ENCODE assay signal across 34 cellular contexts in the genomic region with DNA sequence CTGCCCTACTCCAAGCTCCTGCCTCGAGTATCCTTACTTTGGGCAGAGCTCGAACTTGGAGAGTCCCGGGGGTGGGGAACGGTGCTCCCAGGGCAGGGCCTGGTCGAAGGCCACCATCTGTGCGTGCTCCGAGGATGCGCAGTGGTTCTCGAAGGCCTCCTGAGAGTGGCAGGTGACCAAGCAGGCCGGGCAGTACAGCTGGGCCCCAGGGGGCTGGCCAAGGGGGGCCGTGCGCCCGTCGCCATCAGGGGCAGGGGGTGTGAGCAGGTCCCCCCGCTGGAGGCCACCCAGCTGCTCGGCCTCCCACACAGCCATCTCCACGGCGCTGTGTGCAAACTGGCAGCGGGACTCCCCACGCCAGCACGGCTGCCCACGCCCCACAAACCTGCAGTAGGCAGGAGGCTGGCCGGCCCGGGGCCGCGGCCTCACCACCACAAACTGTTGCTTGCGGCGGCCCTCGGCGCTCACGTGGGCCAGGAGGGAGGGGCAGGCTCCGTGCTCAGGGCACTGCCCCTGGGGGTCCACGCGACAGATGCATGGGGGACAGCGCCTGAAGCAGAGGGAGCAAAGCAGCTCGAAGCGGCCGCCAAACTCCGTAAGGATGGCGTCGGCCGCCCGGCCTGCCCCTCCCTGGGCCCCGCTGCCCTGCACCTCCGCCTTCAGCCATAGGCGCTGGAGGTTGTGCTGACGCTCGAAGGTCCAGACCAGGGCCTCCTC. TPM values are rescaled to one million over a fixed set of nuclear protein-coding genes. Genes with fewer than 3 reads are reported as not detected.
DNase-seq lines count a peak whose midpoint lies in the region; ATAC-seq, FAIRE-seq and TF ChIP-seq lines count a peak whose summit lies in the region.
"Had no signal": no experiment of that assay in that cellular context is flagged by ENCODE, and none has a peak within 500 bp of the region (broad histone marks: within the 10 kb centered on the region; RNA-seq: fewer than 3 reads in every experiment).

No MANE protein-coding gene starts in this region.

- no peak for ATAC-seq in HCT116
- no peak for ATAC-seq in RWPE2 (ENCODE audit: low read depth)
- ATAC-seq in GM19328 (IDR thresholded peaks at IDR 0.05; ENCODE audit: unreplicated experiment) = no peak
- ATAC-seq: CD8-positive, alpha-beta T cell had no signal

- DNase-seq in HCT116 (ENCODE audit: low read depth, low spot score) = no peak
- DNase-seq in RWPE2 (ENCODE audit: low spot score) = peak; percentile 83
- peak; percentile 69 for DNase-seq in kidney
- DNase-seq in NCI-H82 treated with DMSO at 0.1 percent for 48 hours (lab: John Stamatoyannopoulos, UW; ENCODE audit: unreplicated experiment) = no peak
- DNase-seq in superior temporal gyrus (ENCODE audit: extremely low spot score) = no peak
- DNase-seq: DMS 273 treated with DMSO at 0.1 percent for 48 hours; DMS79; EL; GDM1; GOT3; KG1; NCI-H1417; NCI-H1694 treated with DMSO at 0.1 percent for 48 hours; NCI-H2081; NCI-H2171; NCI-H345; NCI-H524; NCI-H748 treated with DMSO at 0.1 percent for 48 hours; NK-92 treated with Interleukin-12 subunit alpha and Interleukin-12 subunit beta, amount 100 ng/mL, for 24 hours; PC-9; SIG-M5 had no signal

- H3K9me3 ChIP-seq in HCT116 (ENCODE audit: control insufficient read depth in 1 of 2, insufficient read depth in 1 of 2, low read depth in 1 of 2, low read length in 2 of 2) = no peaks in the 10 kb centered on the region
- H3K9me3 ChIP-seq in RWPE2 (ENCODE audit: severe bottlenecking) = no peaks in the 10 kb centered on the region
- H3K9me3 ChIP-seq in kidney (ENCODE audit: control insufficient read depth in 1 of 2, low read length in 2 of 2) = no peaks in the 10 kb centered on the region
- H3K9me3 ChIP-seq: A549, Caco-2, HAP-1, MG63 had no signal

- TF ChIP-seq RAD21 in HCT116 (IDR thresholded peaks at IDR 0.05; ENCODE audit: low read depth) = no peak

- no peak for TF ChIP-seq POLR2A in HCT116 (IDR thresholded peaks at IDR 0.05; ENCODE audit: borderline replicate concordance, extremely low read depth, insufficient read depth, insufficient read length)

- H3K27me3 ChIP-seq in ACC112 (ENCODE audit: insufficient read depth, low read length) = no peaks in the 10 kb centered on the region
- H3K27me3 ChIP-seq in HCT116 (ENCODE audit: insufficient read depth, low read length) = no peaks in the 10 kb centered on the region
- H3K27me3 ChIP-seq in RWPE2 (ENCODE audit: insufficient read depth, poor library complexity, severe bottlenecking) = no peaks in the 10 kb centered on the region
- H3K27me3 ChIP-seq: MG63 had no signal

- no peak for FAIRE-seq in kidney (lab: Jason Lieb, UNC)
- FAIRE-seq: A549, GM12891 had no signal

- no peaks in the 10 kb centered on the region for H3K9me2 ChIP-seq in HCT116 (ENCODE audit: insufficient read depth)

- POLR2A ChIA-PET in HCT116 (lab: Charles Lee) = interaction anchor here (0.7 kb wide), 1 partner anchor 109 kb away, joined by 6 read pairs; no protein-coding TSS in a partner anchor

- no TSS peak for BruUV-seq in HCT116 (replicated peaks; lab: Mats Ljungman, UMichigan)

- TF ChIP-seq CTCF in HCT116 (IDR thresholded peaks at IDR 0.05 in 2 of 3, conservative IDR thresholded peaks at IDR 0.05 in 1 of 3; ENCODE audit: borderline replicate concordance in 1 of 3, insufficient read depth in 1 of 3, low read depth in 2 of 3, low read length in 2 of 3) = no peak
- TF ChIP-seq CTCF in RWPE2 (IDR thresholded peaks at IDR 0.05; ENCODE audit: poor library complexity, severe bottlenecking) = no peak
- no peak for TF ChIP-seq CTCF in kidney (IDR thresholded peaks at IDR 0.05; ENCODE audit: borderline replicate concordance, extremely low read depth, insufficient read depth)

- H4K20me1 ChIP-seq in HCT116 (ENCODE audit: insufficient read depth) = no peaks in the 10 kb centered on the region

- H3K9ac ChIP-seq in HCT116 (ENCODE audit: low read length) (no peak overlapping the region), kidney (ENCODE audit: low read length in 2 of 2) (no peak overlapping the region)

- H3K4me1 ChIP-seq in ACC112 (ENCODE audit: control insufficient read depth, insufficient read depth, low read length, unreplicated experiment) (peaks cover 19% of the 10 kb centered on the region), HCT116 (ENCODE audit: control insufficient read depth in 1 of 2, insufficient read depth in 2 of 2, low read length in 2 of 2) (peaks cover 12 to 27% of the 10 kb centered on the region in 2 experiments), RWPE2 (ENCODE audit: insufficient read depth, poor library complexity, severe bottlenecking) (peaks cover 4% of the 10 kb centered on the region), kidney (ENCODE audit: control insufficient read depth in 1 of 2, insufficient read depth in 1 of 2, low read depth in 1 of 2, low read length in 2 of 2) (peaks cover 0 to 10% of the 10 kb centered on the region in 2 donors)

- H2AFZ ChIP-seq in ACC112 (ENCODE audit: low read length, unreplicated experiment) (no peak overlapping the region), HCT116 (ENCODE audit: low read depth, low read length, poor library complexity, severe bottlenecking) (no peak overlapping the region)
- H2AFZ ChIP-seq: PC-9 had no signal

- intact Hi-C loops in HCT116 (cut with micrococcal nuclease) (loop anchor here (2.0 to 10.0 kb wide), 2 partner anchors 33 to 53 kb away; a partner anchor contains a TSS), kidney (cut with DNase I) (no loop called here)

- peaks cover 22% of the 10 kb centered on the region; the same call in 1 of the 2 replicates for H3K36me3 ChIP-seq in ACC112 (ENCODE audit: insufficient read depth, low read length)
- no peaks in the 10 kb centered on the region for H3K36me3 ChIP-seq in HCT116 (ENCODE audit: control insufficient read depth in 1 of 2, insufficient read depth in 2 of 2, low read length in 2 of 2)
- H3K36me3 ChIP-seq in RWPE2 (ENCODE audit: low read depth) = peaks cover 20% of the 10 kb centered on the region
- H3K36me3 ChIP-seq in kidney (ENCODE audit: control insufficient read depth in 1 of 2, insufficient read depth in 2 of 2, low read length in 2 of 2) = no peaks in the 10 kb centered on the region
- H3K36me3 ChIP-seq: HAP-1 had no signal

- RAD21 ChIA-PET in HCT116 (lab: Charles Lee; ENCODE audit: low non-redundant PET in 1 of 2, low total read pairs in 2 of 2, uncharacterized antibody in 2 of 2, unreplicated experiment in 2 of 2) = no interaction called here

- H3K4me3 ChIP-seq in ACC112 (ENCODE audit: low read depth, low read length) (peak overlapping the region; percentile 91; the same call in 1 of the 2 replicates), HCT116 (replicated peaks in 1 of 2; ENCODE audit: low read depth in 1 of 2, low read length in 2 of 2) (no peak overlapping the region), RWPE2 (ENCODE audit: severe bottlenecking) (no peak overlapping the region), kidney (ENCODE audit: low read length in 2 of 2) (no peak overlapping the region)
- H3K4me3 ChIP-seq: A549, HAP-1, SK-N-MC had no signal

- H3K27ac ChIP-seq in ACC112 (ENCODE audit: low read depth, low read length) (0 out of 2 replicates have a peak overlapping the region, but pooled peaks have one; percentile 2), HCT116 (ENCODE audit: low read depth, low read length) (peak overlapping the region; percentile 10; the same call in 1 of the 2 replicates), RWPE2 (ENCODE audit: poor library complexity, severe bottlenecking) (no peak overlapping the region), kidney (ENCODE audit: low read depth in 2 of 2, low read length in 2 of 2) (no peak overlapping the region)
- H3K27ac ChIP-seq: C4-2B, HL-60, PC-9, SK-N-MC had no signal

- CTCF ChIA-PET in HCT116 (lab: Charles Lee) = interaction anchor here (0.8 to 3.0 kb wide), 3 partner anchors 34 to 402 kb away, joined by 3 to 24 read pairs (median 5); a partner anchor contains a TSS

- peaks cover 32% of the 10 kb centered on the region for H3K79me2 ChIP-seq in ACC112 (ENCODE audit: control insufficient read depth, insufficient read depth, low read length, unreplicated experiment)
- H3K79me2 ChIP-seq in HCT116 (ENCODE audit: insufficient read depth, low read length) = peaks cover 4% of the 10 kb centered on the region; the same call in 1 of the 2 replicates

- H3K4me2 ChIP-seq in HCT116 (ENCODE audit: low read length) = no peak overlapping the region

TF ChIP-seq in HCT116, 20 proteins besides CTCF, POLR2A, EP300 and RAD21 (continues in another document):
- TF ChIP-seq FOSL1 (IDR thresholded peaks at IDR 0.05; ENCODE audit: low read depth) = no peak
- TF ChIP-seq, protein P1, sequence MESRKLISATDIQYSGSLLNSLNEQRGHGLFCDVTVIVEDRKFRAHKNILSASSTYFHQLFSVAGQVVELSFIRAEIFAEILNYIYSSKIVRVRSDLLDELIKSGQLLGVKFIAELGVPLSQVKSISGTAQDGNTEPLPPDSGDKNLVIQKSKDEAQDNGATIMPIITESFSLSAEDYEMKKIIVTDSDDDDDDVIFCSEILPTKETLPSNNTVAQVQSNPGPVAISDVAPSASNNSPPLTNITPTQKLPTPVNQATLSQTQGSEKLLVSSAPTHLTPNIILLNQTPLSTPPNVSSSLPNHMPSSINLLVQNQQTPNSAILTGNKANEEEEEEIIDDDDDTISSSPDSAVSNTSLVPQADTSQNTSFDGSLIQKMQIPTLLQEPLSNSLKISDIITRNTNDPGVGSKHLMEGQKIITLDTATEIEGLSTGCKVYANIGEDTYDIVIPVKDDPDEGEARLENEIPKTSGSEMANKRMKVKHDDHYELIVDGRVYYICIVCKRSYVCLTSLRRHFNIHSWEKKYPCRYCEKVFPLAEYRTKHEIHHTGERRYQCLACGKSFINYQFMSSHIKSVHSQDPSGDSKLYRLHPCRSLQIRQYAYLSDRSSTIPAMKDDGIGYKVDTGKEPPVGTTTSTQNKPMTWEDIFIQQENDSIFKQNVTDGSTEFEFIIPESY (IDR thresholded peaks at IDR 0.05; ENCODE audit: extremely low read depth, insufficient replicate concordance, low read length) = no peak

RNA-seq across cellular contexts. Expression of a gene that starts 1.8 kb away (rescaled TPM):
- total RNA-seq in HCT116 (2021; ENCODE audit: unreplicated experiment) = 44.0 TPM
- polyA plus RNA-seq in HCT116 (2012) = 40.3 and 54.7 TPM in 2 replicates
- total RNA-seq in kidney = 40.7 TPM
- polyA plus RNA-seq in kidney (ENCODE audit: insufficient read depth, low read depth, low replicate concordance) = 3.2 TPM

RNA-seq across cellular contexts. Expression of a gene that starts 18.3 kb away (rescaled TPM):
- total RNA-seq in HCT116 (2021; ENCODE audit: unreplicated experiment) (5.5 TPM), kidney (1.6 TPM)
- polyA plus RNA-seq in HCT116 (2012) = 3.1 TPM in 2 replicates
- polyA plus RNA-seq in kidney (ENCODE audit: insufficient read depth, low read depth, low replicate concordance) = 0.47 TPM
- total RNA-seq: Caco-2 had no signal

RNA-seq across cellular contexts. Expression of a gene that starts 24.7 kb away (rescaled TPM):
- total RNA-seq in HCT116 (2021; ENCODE audit: unreplicated experiment) = 3.2 TPM
- 1.8 and 2.5 TPM in 2 replicates for polyA plus RNA-seq in HCT116 (2012)
- 0.38 TPM for total RNA-seq in kidney
- not detected for polyA plus RNA-seq in kidney (ENCODE audit: insufficient read depth, low read depth, low replicate concordance)
- total RNA-seq: Caco-2; CD8-positive, alpha-beta T cell; RPMI7951; T-helper 1 cell treated with Interleukin-12 subunit alpha and Interleukin-12 subunit beta and Interleukin-4 antibody, amounts not matched to agents 30 ng/mL and 1 ng/mL, for 36 hours had no signal
- polyA plus RNA-seq: A549 had no signal

RNA-seq across cellular contexts. Expression of a gene that starts 35.1 kb away (rescaled TPM):
- total RNA-seq in HCT116 (2021; ENCODE audit: unreplicated experiment) (6.7 TPM), kidney (1.1 TPM)
- polyA plus RNA-seq in HCT116 (2012) = 7.2 and 8.0 TPM in 2 replicates
- polyA plus RNA-seq in kidney (ENCODE audit: insufficient read depth, low read depth, low replicate concordance) = 0.26 TPM

RNA-seq across cellular contexts. Expression of a gene that starts 51.7 kb away (rescaled TPM):
- total RNA-seq in HCT116 (2021; ENCODE audit: unreplicated experiment) (346 TPM), kidney (578 TPM)
- polyA plus RNA-seq in HCT116 (2012) = 308 and 356 TPM in 2 replicates
- polyA plus RNA-seq in kidney (ENCODE audit: insufficient read depth, low read depth, low replicate concordance) = 961 TPM

Comparison
In these comparisons a context has a peak if more than half of its experiments do, and no peak if none do; other contexts are left out.
1. H3K27ac ChIP-seq: peak in ACC112 (single experiment) and HCT116 (single experiment); none in RWPE2 (single experiment) and kidney (0 of 2).
2. DNase-seq: peak in RWPE2 (single experiment) and kidney (single experiment); none in HCT116 (single experiment), NCI-H82 treated with DMSO at 0.1 percent for 48 hours (single experiment) and superior temporal gyrus (single experiment).